1 cellular context compared by ENCODE assay signal in the genomic region with DNA sequence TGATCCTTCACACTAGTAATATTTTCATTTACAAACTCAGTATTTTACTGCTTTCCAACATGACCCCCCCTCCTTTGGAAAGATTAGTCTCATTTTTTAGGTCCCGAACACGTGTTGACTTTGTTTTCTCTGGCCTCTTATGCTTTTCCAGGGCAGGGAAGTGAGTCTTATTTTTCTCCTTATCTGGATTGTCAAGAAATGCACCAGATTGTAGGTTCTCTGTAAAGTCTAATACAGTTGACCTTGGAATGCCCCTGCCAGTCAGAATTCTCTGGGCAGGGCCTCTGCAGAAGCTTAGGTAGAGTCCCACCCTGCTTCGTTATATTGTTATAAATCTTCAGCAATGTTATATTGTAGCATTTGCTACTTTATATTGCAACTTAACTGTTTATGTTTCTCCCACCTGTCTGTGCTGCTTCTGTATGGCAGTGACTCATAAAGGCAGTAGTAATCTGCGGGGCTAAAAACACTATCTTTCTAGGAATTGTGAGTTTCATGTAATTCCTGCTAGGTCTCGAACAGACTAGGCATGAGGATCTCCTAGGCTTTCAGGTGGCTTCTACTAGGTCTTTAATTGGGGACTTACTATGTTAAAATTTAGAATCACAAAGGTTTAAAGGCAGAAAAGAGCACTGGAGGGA.
TF ChIP-seq lines count a peak whose summit lies in the region.

No MANE protein-coding gene starts in this region.

TF ChIP-seq in SK-N-SH treated with all-trans-retinoic acid at 6 μM for 48 hours, 23 proteins besides CTCF, POLR2A, EP300 and RAD21 (continued from another document):
- TF ChIP-seq TOX (CRISPR knock-in tag; IDR thresholded peaks at IDR 0.05; ENCODE audit: borderline replicate concordance) (no peak), ARNTL (CRISPR knock-in tag; IDR thresholded peaks at IDR 0.05; ENCODE audit: borderline replicate concordance, low read depth) (no peak), ZNF8 (CRISPR knock-in tag; IDR thresholded peaks at IDR 0.05) (no peak), BACH2 (CRISPR knock-in tag; IDR thresholded peaks at IDR 0.05; ENCODE audit: borderline replicate concordance) (no peak), OSR1 (CRISPR knock-in tag; IDR thresholded peaks at IDR 0.05) (no peak)
- TF ChIP-seq, protein P1, sequence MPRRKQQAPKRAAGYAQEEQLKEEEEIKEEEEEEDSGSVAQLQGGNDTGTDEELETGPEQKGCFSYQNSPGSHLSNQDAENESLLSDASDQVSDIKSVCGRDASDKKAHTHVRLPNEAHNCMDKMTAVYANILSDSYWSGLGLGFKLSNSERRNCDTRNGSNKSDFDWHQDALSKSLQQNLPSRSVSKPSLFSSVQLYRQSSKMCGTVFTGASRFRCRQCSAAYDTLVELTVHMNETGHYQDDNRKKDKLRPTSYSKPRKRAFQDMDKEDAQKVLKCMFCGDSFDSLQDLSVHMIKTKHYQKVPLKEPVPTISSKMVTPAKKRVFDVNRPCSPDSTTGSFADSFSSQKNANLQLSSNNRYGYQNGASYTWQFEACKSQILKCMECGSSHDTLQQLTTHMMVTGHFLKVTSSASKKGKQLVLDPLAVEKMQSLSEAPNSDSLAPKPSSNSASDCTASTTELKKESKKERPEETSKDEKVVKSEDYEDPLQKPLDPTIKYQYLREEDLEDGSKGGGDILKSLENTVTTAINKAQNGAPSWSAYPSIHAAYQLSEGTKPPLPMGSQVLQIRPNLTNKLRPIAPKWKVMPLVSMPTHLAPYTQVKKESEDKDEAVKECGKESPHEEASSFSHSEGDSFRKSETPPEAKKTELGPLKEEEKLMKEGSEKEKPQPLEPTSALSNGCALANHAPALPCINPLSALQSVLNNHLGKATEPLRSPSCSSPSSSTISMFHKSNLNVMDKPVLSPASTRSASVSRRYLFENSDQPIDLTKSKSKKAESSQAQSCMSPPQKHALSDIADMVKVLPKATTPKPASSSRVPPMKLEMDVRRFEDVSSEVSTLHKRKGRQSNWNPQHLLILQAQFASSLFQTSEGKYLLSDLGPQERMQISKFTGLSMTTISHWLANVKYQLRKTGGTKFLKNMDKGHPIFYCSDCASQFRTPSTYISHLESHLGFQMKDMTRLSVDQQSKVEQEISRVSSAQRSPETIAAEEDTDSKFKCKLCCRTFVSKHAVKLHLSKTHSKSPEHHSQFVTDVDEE (CRISPR knock-in tag; IDR thresholded peaks at IDR 0.05): no peak
- TF ChIP-seq, protein P2, sequence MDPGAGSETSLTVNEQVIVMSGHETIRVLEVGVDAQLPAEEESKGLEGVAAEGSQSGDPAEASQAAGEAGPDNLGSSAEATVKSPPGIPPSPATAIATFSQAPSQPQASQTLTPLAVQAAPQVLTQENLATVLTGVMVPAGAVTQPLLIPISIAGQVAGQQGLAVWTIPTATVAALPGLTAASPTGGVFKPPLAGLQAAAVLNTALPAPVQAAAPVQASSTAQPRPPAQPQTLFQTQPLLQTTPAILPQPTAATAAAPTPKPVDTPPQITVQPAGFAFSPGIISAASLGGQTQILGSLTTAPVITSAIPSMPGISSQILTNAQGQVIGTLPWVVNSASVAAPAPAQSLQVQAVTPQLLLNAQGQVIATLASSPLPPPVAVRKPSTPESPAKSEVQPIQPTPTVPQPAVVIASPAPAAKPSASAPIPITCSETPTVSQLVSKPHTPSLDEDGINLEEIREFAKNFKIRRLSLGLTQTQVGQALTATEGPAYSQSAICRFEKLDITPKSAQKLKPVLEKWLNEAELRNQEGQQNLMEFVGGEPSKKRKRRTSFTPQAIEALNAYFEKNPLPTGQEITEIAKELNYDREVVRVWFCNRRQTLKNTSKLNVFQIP (CRISPR knock-in tag; IDR thresholded peaks at IDR 0.05; ENCODE audit: borderline replicate concordance, low read depth): no peak
